ENCODE assay signal across 8 cellular contexts in genomic region chr21:30044447-30045064, GRCh38.
DNase-seq lines count a peak whose midpoint lies in the region; ATAC-seq and TF ChIP-seq lines count a peak whose summit lies in the region.

No MANE protein-coding gene starts in this region.

- CTCF ChIA-PET in SK-N-SH (lab: Yijun Ruan, JAX) = interaction anchor here (0.7 to 3.0 kb wide), 23 partner anchors 11 to 1042 kb away, joined by 3 to 19 read pairs (median 4); no protein-coding TSS in a partner anchor

- 2% methylated on average over 3 of the region's 3 CpGs for whole genome bisulfite sequencing in SK-N-SH (ENCODE audit: low lambda C conversion rate)
- WGBS in neuronal stem cell (ENCODE audit: extremely low coverage in 2 of 2, insufficient read length in 2 of 2, insufficient replicate concordance in 1 of 2), 2 donors = no CpG with 5 or more reads among the region's 3 CpGs

- H2AK5ac ChIP-seq in neuronal stem cell (ENCODE audit: low read depth, low read length) = no peak overlapping the region

- H2BK12ac ChIP-seq in neuronal stem cell (ENCODE audit: low read length) = no peak overlapping the region

- H3K23ac ChIP-seq in neuronal stem cell (ENCODE audit: low read depth, low read length, poor library complexity) = no peak overlapping the region

- peak; percentile 94 for TF ChIP-seq CTCF in SK-N-SH (IDR thresholded peaks at IDR 0.05)
- TF ChIP-seq CTCF in coronary artery (IDR thresholded peaks at IDR 0.05) = peak; percentile 64

- no peaks in the 10 kb centered on the region for H3K27me3 ChIP-seq in SK-N-SH (ENCODE audit: insufficient read depth)
- H3K27me3 ChIP-seq in neuronal stem cell (ENCODE audit: control insufficient read depth in 3 of 3, insufficient read depth in 3 of 3, low read depth in 1 of 3, low read length in 3 of 3) = no peaks in the 10 kb centered on the region

- no peak overlapping the region for H2BK5ac ChIP-seq in neuronal stem cell (ENCODE audit: low read length)

- no peak overlapping the region for H2BK15ac ChIP-seq in neuronal stem cell (ENCODE audit: low read length)

- H2AFZ ChIP-seq in SK-N-SH (ENCODE audit: low read depth) (no peak overlapping the region), neuronal stem cell (ENCODE audit: low read length) (no peak overlapping the region)

- H3K9me3 ChIP-seq in SK-N-SH (no peaks in the 10 kb centered on the region), neuronal stem cell (replicated peaks in 1 of 2; ENCODE audit: control insufficient read depth in 2 of 2, insufficient read depth in 1 of 2, low read depth in 1 of 2, low read length in 2 of 2) (no peaks in the 10 kb centered on the region)

- H2BK120ac ChIP-seq in neuronal stem cell (ENCODE audit: low read depth, low read length) = no peak overlapping the region

- no peak overlapping the region for H3K4ac ChIP-seq in neuronal stem cell (ENCODE audit: low read length)

- H3F3A ChIP-seq in SK-N-SH (replicated peaks; ENCODE audit: insufficient read depth) = no peaks in the 10 kb centered on the region

- H3K9ac ChIP-seq in SK-N-SH (no peak overlapping the region), neuronal stem cell (ENCODE audit: low read depth, low read length, poor library complexity) (no peak overlapping the region)

- H4K20me1 ChIP-seq in SK-N-SH (ENCODE audit: insufficient read depth) = no peaks in the 10 kb centered on the region

- no peak overlapping the region for H3K27ac ChIP-seq in SK-N-SH (ENCODE audit: low read depth in 2 of 2, low read length in 1 of 2)
- H3K27ac ChIP-seq in coronary artery = no peak overlapping the region
- H3K27ac ChIP-seq in neuronal stem cell (replicated peaks; ENCODE audit: low read length) = no peak overlapping the region

- H3K36me3 ChIP-seq in SK-N-SH (replicated peaks in 1 of 2; ENCODE audit: control insufficient read depth in 1 of 2, insufficient read depth in 2 of 2, low read length in 1 of 2) (no peaks in the 10 kb centered on the region), neuronal stem cell (replicated peaks in 1 of 2; ENCODE audit: control insufficient read depth in 2 of 2, insufficient read depth in 2 of 2, low read length in 2 of 2) (peaks cover 0 to 1% of the 10 kb centered on the region in 2 donors)

- H3K79me1 ChIP-seq in neuronal stem cell (ENCODE audit: low read depth, low read length) = no peaks in the 10 kb centered on the region

- TF ChIP-seq RAD21 in SK-N-SH (IDR thresholded peaks at IDR 0.05; ENCODE audit: low read length) = peak; percentile 52

- no peak overlapping the region for H4K8ac ChIP-seq in neuronal stem cell (ENCODE audit: low read depth, low read length)

- H3K18ac ChIP-seq in neuronal stem cell (ENCODE audit: low read length) = no peak overlapping the region

- H3K4me3 ChIP-seq in SK-N-SH (ENCODE audit: low read depth in 2 of 2, low read length in 1 of 2) (no peak overlapping the region; a peak in 1 of 4 replicates), coronary artery (no peak overlapping the region), neuronal stem cell (ENCODE audit: low read length in 2 of 2) (no peak overlapping the region)

- TF ChIP-seq EP300 in SK-N-SH (IDR thresholded peaks at IDR 0.05; ENCODE audit: borderline replicate concordance in 1 of 2, low read depth in 1 of 2, low read length in 1 of 2) = no peak

- H3K79me2 ChIP-seq in SK-N-SH (ENCODE audit: insufficient read depth) = no peaks in the 10 kb centered on the region

- H3K9me2 ChIP-seq in SK-N-SH = no peaks in the 10 kb centered on the region

- H4K91ac ChIP-seq in neuronal stem cell (ENCODE audit: low read depth, low read length, poor library complexity) = no peak overlapping the region

- H3K4me1 ChIP-seq in SK-N-SH (ENCODE audit: control insufficient read depth in 1 of 2, insufficient read depth in 2 of 2, low read depth in 1 of 2, low read length in 1 of 2) (no peaks in the 10 kb centered on the region), neuronal stem cell (ENCODE audit: control insufficient read depth in 2 of 2, insufficient read depth in 1 of 2, low read depth in 1 of 2, low read length in 2 of 2) (no peaks in the 10 kb centered on the region)

- H3K14ac ChIP-seq in neuronal stem cell (ENCODE audit: low read length) = no peak overlapping the region

- no peak overlapping the region for H3K4me2 ChIP-seq in SK-N-SH
- H3K4me2 ChIP-seq in neuronal stem cell (ENCODE audit: insufficient read depth, low read length, poor library complexity, severe bottlenecking) = no peak overlapping the region

- no peak for ATAC-seq in SK-N-SH treated with all-trans-retinoic acid at 6 μM for 48 hours
- ATAC-seq in GM21423 (IDR thresholded peaks at IDR 0.05; ENCODE audit: unreplicated experiment) = no peak
- no peak for ATAC-seq in GM21619 (IDR thresholded peaks at IDR 0.05; ENCODE audit: unreplicated experiment)

- DNase-seq in SK-N-SH = peak; percentile 1
- peak; percentile 11 for DNase-seq in NCI-H1694 treated with DMSO at 0.1 percent for 48 hours (lab: John Stamatoyannopoulos, UW)
- no peak for DNase-seq in coronary artery (ENCODE audit: low spot score)
- peak; percentile 14 for DNase-seq in neuronal stem cell (ENCODE audit: low spot score)
- no peak for DNase-seq in MV-4-11 (lab: John Stamatoyannopoulos, UW)

- POLR2A ChIA-PET in SK-N-SH (lab: Yijun Ruan, JAX) = no interaction called here

TF ChIP-seq in SK-N-SH, 30 proteins besides CTCF, POLR2A, EP300 and RAD21:
- TF ChIP-seq FOSL2 (IDR thresholded peaks at IDR 0.05; ENCODE audit: borderline replicate concordance, low read depth) = no peak
- peak; percentile 50 for TF ChIP-seq SMC3 (IDR thresholded peaks at IDR 0.05; ENCODE audit: low read depth, low read length)
- no peak for TF ChIP-seq EZH2phosphoT487 (IDR thresholded peaks at IDR 0.05; ENCODE audit: borderline replicate concordance, low read depth)
- TF ChIP-seq GATA2 (CRISPR knock-in tag; IDR thresholded peaks at IDR 0.05) = no peak

TF ChIP-seq in SK-N-SH treated with all-trans-retinoic acid at 6 μM for 48 hours, 23 proteins besides CTCF, POLR2A, EP300 and RAD21:
- TF ChIP-seq ESRRG (CRISPR knock-in tag; IDR thresholded peaks at IDR 0.05) (no peak), BACH2 (CRISPR knock-in tag; IDR thresholded peaks at IDR 0.05; ENCODE audit: borderline replicate concordance) (no peak), PPARA (CRISPR knock-in tag; IDR thresholded peaks at IDR 0.05; ENCODE audit: borderline replicate concordance) (no peak), ZFP30 (CRISPR knock-in tag; IDR thresholded peaks at IDR 0.05) (no peak), ISL1 (CRISPR knock-in tag; IDR thresholded peaks at IDR 0.05) (no peak), TCF4 (CRISPR knock-in tag; IDR thresholded peaks at IDR 0.05; ENCODE audit: borderline replicate concordance) (no peak), CSDC2 (CRISPR knock-in tag; IDR thresholded peaks at IDR 0.05) (no peak), OSR1 (CRISPR knock-in tag; IDR thresholded peaks at IDR 0.05) (no peak)
- TF ChIP-seq, protein P1, sequence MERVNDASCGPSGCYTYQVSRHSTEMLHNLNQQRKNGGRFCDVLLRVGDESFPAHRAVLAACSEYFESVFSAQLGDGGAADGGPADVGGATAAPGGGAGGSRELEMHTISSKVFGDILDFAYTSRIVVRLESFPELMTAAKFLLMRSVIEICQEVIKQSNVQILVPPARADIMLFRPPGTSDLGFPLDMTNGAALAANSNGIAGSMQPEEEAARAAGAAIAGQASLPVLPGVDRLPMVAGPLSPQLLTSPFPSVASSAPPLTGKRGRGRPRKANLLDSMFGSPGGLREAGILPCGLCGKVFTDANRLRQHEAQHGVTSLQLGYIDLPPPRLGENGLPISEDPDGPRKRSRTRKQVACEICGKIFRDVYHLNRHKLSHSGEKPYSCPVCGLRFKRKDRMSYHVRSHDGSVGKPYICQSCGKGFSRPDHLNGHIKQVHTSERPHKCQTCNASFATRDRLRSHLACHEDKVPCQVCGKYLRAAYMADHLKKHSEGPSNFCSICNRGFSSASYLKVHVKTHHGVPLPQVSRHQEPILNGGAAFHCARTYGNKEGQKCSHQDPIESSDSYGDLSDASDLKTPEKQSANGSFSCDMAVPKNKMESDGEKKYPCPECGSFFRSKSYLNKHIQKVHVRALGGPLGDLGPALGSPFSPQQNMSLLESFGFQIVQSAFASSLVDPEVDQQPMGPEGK (CRISPR knock-in tag; IDR thresholded peaks at IDR 0.05; ENCODE audit: borderline replicate concordance) = no peak

Comparison
In these comparisons a context has a peak if more than half of its experiments do, and no peak if none do; other contexts are left out.
1. DNase-seq: peak in SK-N-SH (single experiment), NCI-H1694 treated with DMSO at 0.1 percent for 48 hours (single experiment) and neuronal stem cell (single experiment); none in coronary artery (single experiment) and MV-4-11 (single experiment).